1 cellular context compared by ENCODE assay signal in the genomic region with DNA sequence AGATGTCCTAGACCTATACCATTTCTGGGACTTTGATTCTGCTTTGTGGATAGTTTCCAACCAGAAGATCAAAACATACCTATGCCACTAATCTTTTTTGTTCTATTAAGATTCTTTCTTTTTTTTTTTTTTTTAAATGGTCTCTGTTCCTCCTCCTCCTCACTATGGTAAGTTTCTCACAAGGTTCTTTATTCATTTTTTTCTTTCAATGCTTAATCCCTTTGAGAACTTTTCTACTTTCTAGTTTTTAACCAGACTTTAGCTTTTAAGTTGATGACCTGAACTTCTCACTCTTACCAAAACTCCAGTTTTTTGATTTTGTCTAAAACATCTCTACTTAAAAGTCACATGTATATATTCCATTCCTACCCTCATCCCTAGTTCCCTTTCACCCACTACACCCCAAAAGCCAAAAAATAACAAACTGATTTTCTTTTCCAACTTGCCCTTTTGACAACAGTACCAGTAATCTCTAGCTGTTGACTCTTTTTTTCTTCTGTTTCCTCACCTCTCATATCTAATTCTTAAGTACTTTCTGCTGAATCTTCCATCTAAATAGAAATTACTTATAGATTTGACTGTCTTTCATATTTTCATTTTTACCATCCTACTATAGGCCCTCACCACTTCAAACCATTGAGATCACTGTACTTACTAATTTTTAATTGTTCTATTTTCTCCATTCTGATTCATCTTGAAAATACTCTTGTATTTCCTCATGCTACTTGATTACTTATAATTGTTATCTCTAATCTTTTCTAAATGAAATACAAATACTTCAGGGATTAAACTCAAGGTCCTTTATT.
TF ChIP-seq lines count a peak whose summit lies in the region.

No MANE protein-coding gene starts in this region.

TF ChIP-seq in WTC11, 78 proteins besides CTCF, POLR2A, EP300 and RAD21:
- TF ChIP-seq, protein P1, sequence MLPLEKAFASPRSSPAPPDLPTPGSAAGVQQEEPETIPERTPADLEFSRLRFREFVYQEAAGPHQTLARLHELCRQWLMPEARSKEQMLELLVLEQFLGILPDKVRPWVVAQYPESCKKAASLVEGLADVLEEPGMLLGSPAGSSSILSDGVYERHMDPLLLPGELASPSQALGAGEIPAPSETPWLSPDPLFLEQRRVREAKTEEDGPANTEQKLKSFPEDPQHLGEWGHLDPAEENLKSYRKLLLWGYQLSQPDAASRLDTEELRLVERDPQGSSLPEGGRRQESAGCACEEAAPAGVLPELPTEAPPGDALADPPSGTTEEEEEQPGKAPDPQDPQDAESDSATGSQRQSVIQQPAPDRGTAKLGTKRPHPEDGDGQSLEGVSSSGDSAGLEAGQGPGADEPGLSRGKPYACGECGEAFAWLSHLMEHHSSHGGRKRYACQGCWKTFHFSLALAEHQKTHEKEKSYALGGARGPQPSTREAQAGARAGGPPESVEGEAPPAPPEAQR (CRISPR knock-in tag; IDR thresholded peaks at IDR 0.05), result no peak
- TF ChIP-seq NFATC4 (CRISPR knock-in tag; IDR thresholded peaks at IDR 0.05) (no peak), NR2C2 (CRISPR knock-in tag; IDR thresholded peaks at IDR 0.05) (no peak), TEAD4 (CRISPR knock-in tag; IDR thresholded peaks at IDR 0.05) (no peak), KAT7 (CRISPR knock-in tag; IDR thresholded peaks at IDR 0.05; ENCODE audit: borderline replicate concordance) (no peak), NR1H2 (CRISPR knock-in tag; IDR thresholded peaks at IDR 0.05) (no peak), SP1 (CRISPR knock-in tag; conservative IDR thresholded peaks at IDR 0.05) (no peak), TCF7 (CRISPR knock-in tag; IDR thresholded peaks at IDR 0.05; ENCODE audit: low read depth) (no peak), RORB (CRISPR knock-in tag; IDR thresholded peaks at IDR 0.05) (no peak), FOXP1 (CRISPR knock-in tag; IDR thresholded peaks at IDR 0.05; ENCODE audit: borderline replicate concordance) (no peak), ZNF671 (CRISPR knock-in tag; IDR thresholded peaks at IDR 0.05) (no peak), ZNF416 (CRISPR knock-in tag; IDR thresholded peaks at IDR 0.05) (no peak), ELF4 (CRISPR knock-in tag; IDR thresholded peaks at IDR 0.05; ENCODE audit: low read depth) (no peak)
- TF ChIP-seq, protein P2, sequence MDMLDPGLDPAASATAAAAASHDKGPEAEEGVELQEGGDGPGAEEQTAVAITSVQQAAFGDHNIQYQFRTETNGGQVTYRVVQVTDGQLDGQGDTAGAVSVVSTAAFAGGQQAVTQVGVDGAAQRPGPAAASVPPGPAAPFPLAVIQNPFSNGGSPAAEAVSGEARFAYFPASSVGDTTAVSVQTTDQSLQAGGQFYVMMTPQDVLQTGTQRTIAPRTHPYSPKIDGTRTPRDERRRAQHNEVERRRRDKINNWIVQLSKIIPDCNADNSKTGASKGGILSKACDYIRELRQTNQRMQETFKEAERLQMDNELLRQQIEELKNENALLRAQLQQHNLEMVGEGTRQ (CRISPR knock-in tag; IDR thresholded peaks at IDR 0.05), result no peak
- TF ChIP-seq, protein P3, sequence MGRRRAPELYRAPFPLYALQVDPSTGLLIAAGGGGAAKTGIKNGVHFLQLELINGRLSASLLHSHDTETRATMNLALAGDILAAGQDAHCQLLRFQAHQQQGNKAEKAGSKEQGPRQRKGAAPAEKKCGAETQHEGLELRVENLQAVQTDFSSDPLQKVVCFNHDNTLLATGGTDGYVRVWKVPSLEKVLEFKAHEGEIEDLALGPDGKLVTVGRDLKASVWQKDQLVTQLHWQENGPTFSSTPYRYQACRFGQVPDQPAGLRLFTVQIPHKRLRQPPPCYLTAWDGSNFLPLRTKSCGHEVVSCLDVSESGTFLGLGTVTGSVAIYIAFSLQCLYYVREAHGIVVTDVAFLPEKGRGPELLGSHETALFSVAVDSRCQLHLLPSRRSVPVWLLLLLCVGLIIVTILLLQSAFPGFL (CRISPR knock-in tag; IDR thresholded peaks at IDR 0.05; ENCODE audit: borderline replicate concordance), result no peak
- TF ChIP-seq, protein P4, sequence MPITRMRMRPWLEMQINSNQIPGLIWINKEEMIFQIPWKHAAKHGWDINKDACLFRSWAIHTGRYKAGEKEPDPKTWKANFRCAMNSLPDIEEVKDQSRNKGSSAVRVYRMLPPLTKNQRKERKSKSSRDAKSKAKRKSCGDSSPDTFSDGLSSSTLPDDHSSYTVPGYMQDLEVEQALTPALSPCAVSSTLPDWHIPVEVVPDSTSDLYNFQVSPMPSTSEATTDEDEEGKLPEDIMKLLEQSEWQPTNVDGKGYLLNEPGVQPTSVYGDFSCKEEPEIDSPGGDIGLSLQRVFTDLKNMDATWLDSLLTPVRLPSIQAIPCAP (CRISPR knock-in tag; IDR thresholded peaks at IDR 0.05), result no peak
- TF ChIP-seq, protein P5, sequence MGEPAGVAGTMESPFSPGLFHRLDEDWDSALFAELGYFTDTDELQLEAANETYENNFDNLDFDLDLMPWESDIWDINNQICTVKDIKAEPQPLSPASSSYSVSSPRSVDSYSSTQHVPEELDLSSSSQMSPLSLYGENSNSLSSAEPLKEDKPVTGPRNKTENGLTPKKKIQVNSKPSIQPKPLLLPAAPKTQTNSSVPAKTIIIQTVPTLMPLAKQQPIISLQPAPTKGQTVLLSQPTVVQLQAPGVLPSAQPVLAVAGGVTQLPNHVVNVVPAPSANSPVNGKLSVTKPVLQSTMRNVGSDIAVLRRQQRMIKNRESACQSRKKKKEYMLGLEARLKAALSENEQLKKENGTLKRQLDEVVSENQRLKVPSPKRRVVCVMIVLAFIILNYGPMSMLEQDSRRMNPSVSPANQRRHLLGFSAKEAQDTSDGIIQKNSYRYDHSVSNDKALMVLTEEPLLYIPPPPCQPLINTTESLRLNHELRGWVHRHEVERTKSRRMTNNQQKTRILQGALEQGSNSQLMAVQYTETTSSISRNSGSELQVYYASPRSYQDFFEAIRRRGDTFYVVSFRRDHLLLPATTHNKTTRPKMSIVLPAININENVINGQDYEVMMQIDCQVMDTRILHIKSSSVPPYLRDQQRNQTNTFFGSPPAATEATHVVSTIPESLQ (CRISPR knock-in tag; IDR thresholded peaks at IDR 0.05), result no peak
